ENCODE assay signal across 19 cellular contexts in the genomic region with DNA sequence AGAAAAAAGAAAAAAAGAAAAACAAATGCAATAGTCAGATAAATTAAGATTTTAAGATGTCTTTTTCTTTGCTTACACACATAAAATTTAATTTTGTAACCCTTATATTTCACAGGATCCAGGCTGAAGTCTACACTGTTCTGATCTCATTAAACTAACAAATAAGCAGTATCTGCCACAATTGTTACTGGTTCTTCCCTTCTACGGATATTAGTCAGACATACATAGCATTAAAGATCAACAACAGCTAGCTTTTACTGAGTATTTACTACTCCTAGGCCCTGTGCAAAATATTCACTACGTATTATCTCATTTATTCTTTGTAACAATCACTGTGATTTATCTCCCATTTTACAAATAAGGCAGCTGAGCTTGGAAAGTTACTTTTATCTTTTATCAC. TPM values are rescaled to one million over a fixed set of nuclear protein-coding genes. Genes with fewer than 3 reads are reported as not detected.
DNase-seq lines count a peak whose midpoint lies in the region; ATAC-seq, FAIRE-seq and TF ChIP-seq lines count a peak whose summit lies in the region.
"Had no signal": no experiment of that assay in that cellular context is flagged by ENCODE, and none has a peak within 500 bp of the region (broad histone marks: within the 10 kb centered on the region; RNA-seq: fewer than 3 reads in every experiment).

No MANE protein-coding gene starts in this region.

- BruUV-seq in endothelial cell of umbilical vein (replicated peaks; lab: Mats Ljungman, UMichigan) = no TSS peak

- H3K4me3 Mint-ChIP-seq in natural killer cell = no peak overlapping the region
- H3K4me3 Mint-ChIP-seq: CD14-positive monocyte; CD4-positive, alpha-beta memory T cell; H9 had no signal

- no peak for TF ChIP-seq POLR2A in A549 (IDR thresholded peaks at IDR 0.05; ENCODE audit: low read length)
- no peak for TF ChIP-seq POLR2A in endothelial cell of umbilical vein (IDR thresholded peaks at IDR 0.05; ENCODE audit: low read depth, low read length)

- CTCF ChIA-PET in A549 (lab: Yijun Ruan, JAX) = interaction anchor here (0.7 to 2.0 kb wide), 2 partner anchors 11 to 38 kb away, joined by 3 to 6 read pairs; no protein-coding TSS in a partner anchor
- CTCF ChIA-PET in endothelial cell of umbilical vein (lab: Charles Lee) = interaction anchor here (0.8 to 2.9 kb wide), 6 partner anchors 11 to 563 kb away, joined by 3 to 37 read pairs (median 3); no protein-coding TSS in a partner anchor

- intact Hi-C loops in endothelial cell of umbilical vein (cut with micrococcal nuclease) = no loop called here
- intact Hi-C loops in natural killer cell (cut with micrococcal nuclease) = no loop called here

- peaks cover 75% of the 10 kb centered on the region for H3K79me2 ChIP-seq in endothelial cell of umbilical vein (ENCODE audit: control insufficient read depth, insufficient read depth, low read length)

- dilution Hi-C loops in endothelial cell of umbilical vein (cut with MboI; ENCODE audit: extremely low pct_ligation_motif_present, low sequenced_read_pairs) = no loop called here

- H3K4me1 Mint-ChIP-seq in natural killer cell = peaks cover 11 to 18% of the 10 kb centered on the region in 2 donors

- H3K27me3 Mint-ChIP-seq in natural killer cell (ENCODE audit: low read depth in 2 of 2) = no peaks in the 10 kb centered on the region
- H3K27me3 Mint-ChIP-seq: CD4-positive, alpha-beta memory T cell had no signal

- WGBS in A549 (ENCODE audit: missing lambda C conversion rate) = 93% methylated on average over 2 of the region's 2 CpGs

- no peaks in the 10 kb centered on the region for H3K27me3 ChIP-seq in endothelial cell of umbilical vein (ENCODE audit: control insufficient read depth in 2 of 2, insufficient read depth in 2 of 2, low read length in 2 of 2)
- H3K27me3 ChIP-seq: BLaER1 had no signal

- FAIRE-seq in A549 (lab: Jason Lieb, UNC) (peak; percentile 46), endothelial cell of umbilical vein (lab: Jason Lieb, UNC) (peak; percentile 37)
- FAIRE-seq: GM12891, H1 had no signal

- no peaks in the 10 kb centered on the region for H3K36me3 ChIP-seq in endothelial cell of umbilical vein (ENCODE audit: control insufficient read depth in 2 of 2, extremely low read depth in 1 of 2, insufficient read depth in 2 of 2, low read length in 2 of 2)

- H3K9ac ChIP-seq in endothelial cell of umbilical vein (replicated peaks; ENCODE audit: extremely low read depth, insufficient read depth, low read length) = peak overlapping the region; percentile 20
- H3K9ac ChIP-seq: BLaER1 had no signal

- no peaks in the 10 kb centered on the region for H3K36me3 Mint-ChIP-seq in natural killer cell

- H3K27ac Mint-ChIP-seq in natural killer cell = no peak overlapping the region

- no peak for TF ChIP-seq EP300 in A549 (IDR thresholded peaks at IDR 0.05)

- H3K9me3 ChIP-seq in A549 (no peaks in the 10 kb centered on the region), endothelial cell of umbilical vein (replicated peaks; ENCODE audit: control insufficient read depth, insufficient read depth, low read length) (no peaks in the 10 kb centered on the region)

- DNase-seq in A549 (ENCODE audit: low read depth in 1 of 2, low spot score in 1 of 2) (no peak), endothelial cell of umbilical vein (ENCODE audit: low read depth, low spot score) (peak; percentile 76), pulmonary artery endothelial cell (ENCODE audit: low read depth, low spot score) (peak; percentile 40), natural killer cell (no peak)
- DNase-seq: CD4-positive, alpha-beta memory T cell; DMS 273 treated with DMSO at 0.1 percent for 48 hours; DMS53; DND-41; EL; H9; KG1 had no signal

- H3K4me2 ChIP-seq in A549 (no peak overlapping the region), endothelial cell of umbilical vein (ENCODE audit: insufficient read depth, low read length) (peak overlapping the region; percentile 83)

- ATAC-seq in A549 = no peak
- ATAC-seq in HG03025 (IDR thresholded peaks at IDR 0.05; ENCODE audit: low FRiP score, unreplicated experiment) = no peak
- no peak for ATAC-seq in natural killer cell
- ATAC-seq in GM18909 (IDR thresholded peaks at IDR 0.05; ENCODE audit: poor library complexity, unreplicated experiment) = no peak

- H3K9me3 Mint-ChIP-seq in natural killer cell = no peaks in the 10 kb centered on the region
- H3K9me3 Mint-ChIP-seq: CD4-positive, alpha-beta memory T cell had no signal

- POLR2A ChIA-PET in A549 (lab: Yijun Ruan, JAX) = no interaction called here
- POLR2A ChIA-PET in endothelial cell of umbilical vein (lab: Charles Lee) = no interaction called here

- H3K27ac ChIP-seq in A549 (no peak overlapping the region), VCaP (peak overlapping the region; percentile 83), endothelial cell of umbilical vein (ENCODE audit: insufficient read depth, low read depth, low read length) (peak overlapping the region; percentile 60)
- H3K27ac ChIP-seq: 22Rv1, BLaER1 had no signal

- TF ChIP-seq CTCF in A549 (IDR thresholded peaks at IDR 0.05) (no peak), VCaP (conservative IDR thresholded peaks at IDR 0.05) (no peak), endothelial cell of umbilical vein (IDR thresholded peaks at IDR 0.05; ENCODE audit: extremely low read depth in 1 of 2, insufficient read depth in 1 of 2, low read depth in 1 of 2, low read length in 2 of 2) (no peak), natural killer cell (IDR thresholded peaks at IDR 0.05) (no peak)

- no peak for TF ChIP-seq RAD21 in A549 (conservative IDR thresholded peaks at IDR 0.05 in 1 of 2, IDR thresholded peaks at IDR 0.05 in 1 of 2)

- no peaks in the 10 kb centered on the region for H3K9me1 ChIP-seq in endothelial cell of umbilical vein (replicated peaks; ENCODE audit: control insufficient read depth, extremely low read depth, insufficient read depth, low read length)

- no peaks in the 10 kb centered on the region for H4K20me1 ChIP-seq in endothelial cell of umbilical vein (replicated peaks; ENCODE audit: control insufficient read depth, extremely low read depth, insufficient read depth, low read length)

- H3K4me3 ChIP-seq in A549 (no peak overlapping the region), endothelial cell of umbilical vein (replicated peaks in 1 of 3; ENCODE audit: insufficient read depth in 1 of 3, low read depth in 1 of 3, low read length in 3 of 3) (no peak overlapping the region)
- H3K4me3 ChIP-seq: BLaER1 had no signal

- H2AFZ ChIP-seq in endothelial cell of umbilical vein (ENCODE audit: low read depth, low read length) = no peak overlapping the region

- H3K4me1 ChIP-seq in A549 = peaks cover 10% of the 10 kb centered on the region
- H3K4me1 ChIP-seq in endothelial cell of umbilical vein (ENCODE audit: control insufficient read depth, extremely low read depth, insufficient read depth, low read length) = peaks cover 48% of the 10 kb centered on the region

TF ChIP-seq in A549, 52 proteins besides CTCF, POLR2A, EP300 and RAD21:
- no peak for TF ChIP-seq NPAS2 (CRISPR knock-in tag; IDR thresholded peaks at IDR 0.05; ENCODE audit: borderline replicate concordance)
TF ChIP-seq in A549: peak in this region for 0.

TF ChIP-seq in endothelial cell of umbilical vein, 7 proteins besides CTCF, POLR2A, EP300 and RAD21:
- TF ChIP-seq JUN (IDR thresholded peaks at IDR 0.05; ENCODE audit: borderline replicate concordance, insufficient read depth, insufficient read length, low read depth) = peak; percentile 70
- no peak for TF ChIP-seq POLR2AphosphoS5 (IDR thresholded peaks at IDR 0.05; ENCODE audit: insufficient read depth, low read depth, low read length)
- peak; percentile 66 for TF ChIP-seq FOS (IDR thresholded peaks at IDR 0.05; ENCODE audit: borderline replicate concordance, insufficient read depth, low read length)

RNA-seq across cellular contexts. Expression of a gene that starts 34.9 kb away (rescaled TPM):
- 53.7 and 60.0 TPM in 2 replicates for polyA plus RNA-seq in A549 (2011; rRNA removed)
- polyA plus RNA-seq in A549 (2012; cell fraction: cytosol; rRNA removed) = 6.8 and 8.2 TPM in 2 replicates
- 3.3 and 5.8 TPM in 2 replicates for polyA plus RNA-seq in A549 (2012; cell fraction: nucleus; rRNA removed)
- 17.1 to 18.2 TPM (median 17.9 TPM) in 3 replicates for polyA plus RNA-seq in A549 (2017; fragmentation: RNase III; extraction: RNeasy Plus Mini Kit Qiagen cat#74134 plus additional on column Dnase treatment)
- polyA minus RNA-seq in A549 (2011; rRNA and poly(A)+ RNA removed) = 45.7 and 46.6 TPM in 2 replicates
- total RNA-seq in endothelial cell of umbilical vein = 61.8 and 67.3 TPM in 2 replicates
- polyA plus RNA-seq in endothelial cell of umbilical vein = 23.4 and 26.1 TPM in 2 replicates
- 24.7 and 28.5 TPM in 2 replicates for polyA plus RNA-seq in endothelial cell of umbilical vein (2011; cell fraction: cytosol; rRNA removed)
- polyA plus RNA-seq in endothelial cell of umbilical vein (2011; cell fraction: nucleus; rRNA removed) = 44.5 and 53.0 TPM in 2 replicates
- 44.6 and 53.3 TPM in 2 replicates for polyA plus RNA-seq in endothelial cell of umbilical vein (2012)
- 63.0 and 88.3 TPM in 2 replicates for polyA minus RNA-seq in endothelial cell of umbilical vein
- 7.8 TPM for polyA minus RNA-seq in endothelial cell of umbilical vein (2011; cell fraction: cytosol; rRNA and poly(A)+ RNA removed)
- 43.5 and 56.2 TPM in 2 replicates for polyA minus RNA-seq in endothelial cell of umbilical vein (2011; cell fraction: nucleus; rRNA and poly(A)+ RNA removed)
- total RNA-seq in pulmonary artery endothelial cell = 37.2 and 39.8 TPM in 2 replicates
- 10 to 100 TPM; 17.8 to 51.6 (median 24.5) TPM for total RNA-seq in natural killer cell

Comparison
In these comparisons a context has a peak if more than half of its experiments do, and no peak if none do; other contexts are left out.
1. DNase-seq: peak in endothelial cell of umbilical vein (single experiment) and pulmonary artery endothelial cell (single experiment); none in A549 (0 of 2) and natural killer cell (single experiment).
2. H3K27ac ChIP-seq: peak in VCaP (single experiment) and endothelial cell of umbilical vein (single experiment); none in A549 (0 of 2).